ENCODE assay signal across 9 cellular contexts in the genomic region with DNA sequence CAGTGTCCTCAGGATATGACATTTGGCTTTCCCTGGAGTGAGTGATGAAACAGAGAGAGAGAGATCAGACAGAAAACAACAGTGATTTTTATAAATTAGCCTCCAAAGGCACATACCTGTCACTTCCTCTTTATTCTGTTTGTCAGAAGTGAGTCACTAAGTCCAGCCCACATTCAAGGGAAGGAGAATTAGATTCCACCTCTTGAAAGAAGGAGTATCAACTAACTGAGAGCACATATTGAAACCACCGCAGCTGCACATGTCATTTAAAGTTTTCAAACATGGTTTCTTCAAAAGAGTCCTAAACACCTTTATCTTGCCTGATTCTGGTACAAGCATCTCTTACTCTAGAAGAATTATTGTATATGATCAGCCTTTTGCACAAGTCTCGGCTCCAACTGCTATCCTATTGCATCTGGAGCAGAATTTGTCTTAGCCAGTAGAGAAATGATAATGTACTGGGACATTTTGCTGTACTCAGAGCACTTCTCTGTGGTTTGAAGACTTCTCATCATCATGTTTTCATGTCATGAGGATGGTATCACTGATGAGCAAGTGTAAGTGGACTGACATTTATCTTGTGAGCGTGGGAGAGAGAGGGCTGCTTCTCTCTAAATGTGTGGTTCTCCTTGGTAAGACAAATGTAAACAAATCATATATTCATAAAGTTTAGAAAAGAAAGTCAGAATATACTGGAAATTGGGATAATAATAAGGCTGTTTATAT.
DNase-seq lines count a peak whose midpoint lies in the region; ATAC-seq, FAIRE-seq and TF ChIP-seq lines count a peak whose summit lies in the region.
"Had no signal": no experiment of that assay in that cellular context is flagged by ENCODE, and none has a peak within 500 bp of the region (broad histone marks: within the 10 kb centered on the region; RNA-seq: fewer than 3 reads in every experiment).

No MANE protein-coding gene starts in this region.

- no peak for DNase-seq in CD4-positive, alpha-beta T cell
- DNase-seq in activated CD4-positive, alpha-beta memory T cell treated with anti-CD3 and anti-CD28 coated beads for 36 hours: peak; percentile 40
- DNase-seq in HCEC 1CT: no peak
- DNase-seq in immature natural killer cell: no peak
- DNase-seq in effector memory CD8-positive, alpha-beta T cell: no peak
- no peak for DNase-seq in frontal cortex (ENCODE audit: low spot score in 2 of 2)
- DNase-seq: activated CD8-positive, alpha-beta memory T cell treated with anti-CD3 and anti-CD28 coated beads, Interleukin-2, amount 50 U/mL, for 4 hours had no signal

- no peaks in the 10 kb centered on the region for H3K27me3 ChIP-seq in CD4-positive, alpha-beta T cell (ENCODE audit: control insufficient read depth, insufficient read depth, low read length)

- peak; percentile 72 for ATAC-seq in CD4-positive, alpha-beta T cell (ENCODE audit: poor library complexity)
- ATAC-seq in GM19043 (IDR thresholded peaks at IDR 0.05; ENCODE audit: low read depth, unreplicated experiment) (peak; percentile 43), HG03066 (IDR thresholded peaks at IDR 0.05; ENCODE audit: low read depth, unreplicated experiment) (peak; percentile 50)
- ATAC-seq in effector memory CD8-positive, alpha-beta T cell (replicated peaks): no peak

- no peaks in the 10 kb centered on the region for H3K27me3 Mint-ChIP-seq in CD4-positive, alpha-beta T cell
- H3K27me3 Mint-ChIP-seq in activated CD4-positive, alpha-beta memory T cell treated with anti-CD3 and anti-CD28 coated beads for 36 hours: peaks cover 6% of the 10 kb centered on the region
- peaks cover 0 to 8% (median 2%) of the 10 kb centered on the region in 3 donors for H3K27me3 Mint-ChIP-seq in immature natural killer cell (ENCODE audit: low read depth in 3 of 3)
- no peaks in the 10 kb centered on the region for H3K27me3 Mint-ChIP-seq in effector memory CD8-positive, alpha-beta T cell

- H3K27ac Mint-ChIP-seq in CD4-positive, alpha-beta T cell: peak overlapping the region; percentile 74
- peak overlapping the region; percentile 90 for H3K27ac Mint-ChIP-seq in activated CD4-positive, alpha-beta memory T cell treated with anti-CD3 and anti-CD28 coated beads for 36 hours
- no peak overlapping the region for H3K27ac Mint-ChIP-seq in immature natural killer cell
- peak overlapping the region in 1 of 2 donors; percentile 2 for H3K27ac Mint-ChIP-seq in effector memory CD8-positive, alpha-beta T cell

- H3K4me1 Mint-ChIP-seq in CD4-positive, alpha-beta T cell (ENCODE audit: low read depth): peaks cover 37% of the 10 kb centered on the region
- peaks cover 59% of the 10 kb centered on the region for H3K4me1 Mint-ChIP-seq in activated CD4-positive, alpha-beta memory T cell treated with anti-CD3 and anti-CD28 coated beads for 36 hours (ENCODE audit: low read depth)
- peaks cover 2 to 5% of the 10 kb centered on the region in 2 donors for H3K4me1 Mint-ChIP-seq in immature natural killer cell
- peaks cover 3 to 18% of the 10 kb centered on the region in 2 donors for H3K4me1 Mint-ChIP-seq in effector memory CD8-positive, alpha-beta T cell (ENCODE audit: low read depth in 2 of 2)

- CTCF ChIA-PET in CD4-positive, alpha-beta T cell (lab: Charles Lee): no interaction called here
- CTCF ChIA-PET in activated CD4-positive, alpha-beta memory T cell treated with anti-CD3 and anti-CD28 coated beads for 36 hours (lab: Charles Lee): interaction anchor here (1.3 kb wide), 1 partner anchor 39 kb away, joined by 3 read pairs; no protein-coding TSS in a partner anchor

- FAIRE-seq in frontal cortex (lab: Jason Lieb, UNC): no peak

- H3K9me3 Mint-ChIP-seq in CD4-positive, alpha-beta T cell: no peaks in the 10 kb centered on the region
- no peaks in the 10 kb centered on the region for H3K9me3 Mint-ChIP-seq in activated CD4-positive, alpha-beta memory T cell treated with anti-CD3 and anti-CD28 coated beads for 36 hours
- H3K9me3 Mint-ChIP-seq in immature natural killer cell: no peaks in the 10 kb centered on the region
- H3K9me3 Mint-ChIP-seq in effector memory CD8-positive, alpha-beta T cell: no peaks in the 10 kb centered on the region

- no peak overlapping the region for H3K4me3 Mint-ChIP-seq in CD4-positive, alpha-beta T cell
- H3K4me3 Mint-ChIP-seq in activated CD4-positive, alpha-beta memory T cell treated with anti-CD3 and anti-CD28 coated beads for 36 hours: peak overlapping the region; percentile 55
- H3K4me3 Mint-ChIP-seq in immature natural killer cell: no peak overlapping the region
- H3K4me3 Mint-ChIP-seq in effector memory CD8-positive, alpha-beta T cell: no peak overlapping the region

- POLR2A ChIA-PET in CD4-positive, alpha-beta T cell (lab: Charles Lee): no interaction called here
- POLR2A ChIA-PET in activated CD4-positive, alpha-beta memory T cell treated with anti-CD3 and anti-CD28 coated beads for 36 hours (lab: Charles Lee): no interaction called here

- H3K9me3 ChIP-seq in CD4-positive, alpha-beta T cell (ENCODE audit: control insufficient read depth, low read length): no peaks in the 10 kb centered on the region

- TF ChIP-seq CTCF in CD4-positive, alpha-beta T cell (IDR thresholded peaks at IDR 0.05): no peak

- H3K27ac ChIP-seq in CD4-positive, alpha-beta T cell (ENCODE audit: low read depth, low read length): no peak overlapping the region

- intact Hi-C loops in CD4-positive, alpha-beta T cell (cut with DNase I, micrococcal nuclease): no loop called here
- intact Hi-C loops in activated CD4-positive, alpha-beta memory T cell treated with anti-CD3 and anti-CD28 coated beads for 36 hours (cut with micrococcal nuclease): loop anchor here (1.0 to 10.0 kb wide), 9 partner anchors 34 to 547 kb away; no protein-coding TSS in a partner anchor

- no peaks in the 10 kb centered on the region for H3K36me3 Mint-ChIP-seq in CD4-positive, alpha-beta T cell (ENCODE audit: low read depth)
- H3K36me3 Mint-ChIP-seq in activated CD4-positive, alpha-beta memory T cell treated with anti-CD3 and anti-CD28 coated beads for 36 hours: peaks cover 2% of the 10 kb centered on the region
- peaks cover 0 to 5% (median 0%) of the 10 kb centered on the region in 3 donors for H3K36me3 Mint-ChIP-seq in immature natural killer cell
- no peaks in the 10 kb centered on the region for H3K36me3 Mint-ChIP-seq in effector memory CD8-positive, alpha-beta T cell (ENCODE audit: insufficient read depth)

Comparison
In these comparisons a context has a peak if more than half of its experiments do, and no peak if none do; other contexts are left out.
1. H3K27ac Mint-ChIP-seq: peak in CD4-positive, alpha-beta T cell (single experiment) and activated CD4-positive, alpha-beta memory T cell treated with anti-CD3 and anti-CD28 coated beads for 36 hours (single experiment); none in immature natural killer cell (0 of 6).